Comparison of ENCODE assay signal across 17 cellular contexts in the genomic region with DNA sequence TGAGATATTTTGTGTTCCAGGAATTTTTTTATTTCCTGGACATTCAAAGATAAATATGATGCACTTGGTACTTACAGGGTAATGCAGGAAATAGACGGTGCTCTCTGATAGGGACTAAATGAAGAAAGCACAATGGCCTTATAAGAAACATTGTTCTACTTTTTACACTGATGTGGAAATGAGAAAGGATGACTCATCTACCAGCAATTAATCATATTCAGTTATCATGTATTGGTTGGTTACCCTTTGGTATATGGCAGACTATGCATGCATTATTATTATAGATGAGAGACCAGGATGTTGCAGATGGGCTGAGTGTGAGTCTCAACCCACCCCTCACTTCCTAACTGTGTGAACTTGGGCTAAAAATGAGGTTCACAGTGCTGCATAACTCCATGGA.
DNase-seq lines count a peak whose midpoint lies in the region; FAIRE-seq and TF ChIP-seq lines count a peak whose summit lies in the region.
"Had no signal": no experiment of that assay in that cellular context is flagged by ENCODE, and none has a peak within 500 bp of the region (broad histone marks: within the 10 kb centered on the region; RNA-seq: fewer than 3 reads in every experiment).

No MANE protein-coding gene starts in this region.

- 56 to 92% methylated on average over 1 of the region's 1 CpG for WGBS in sigmoid colon, 2 donors

- FAIRE-seq in bronchial epithelial cell (lab: Jason Lieb, UNC): no peak
- FAIRE-seq: A204.1, GM12892, GM18507 had no signal

- H3K36me3 ChIP-seq in bronchial epithelial cell (ENCODE audit: control insufficient read depth, insufficient read depth, low read length) (no peaks in the 10 kb centered on the region), sigmoid colon (no peaks in the 10 kb centered on the region)
- H3K36me3 ChIP-seq: HAP-1 had no signal

- no peaks in the 10 kb centered on the region for H3K27me3 ChIP-seq in bronchial epithelial cell (ENCODE audit: control insufficient read depth, insufficient read depth, low read length)
- H3K27me3 ChIP-seq in sigmoid colon: no peaks in the 10 kb centered on the region

- peak; percentile 14 for DNase-seq in HT1080 (ENCODE audit: low read depth)
- DNase-seq in bronchial epithelial cell (ENCODE audit: low read depth): peak; percentile 13
- DNase-seq in fibroblast of pulmonary artery (ENCODE audit: low read depth): peak; percentile 9
- no peak for DNase-seq in inferior parietal cortex (ENCODE audit: extremely low spot score)
- no peak for DNase-seq in CD1c-positive myeloid dendritic cell (ENCODE audit: extremely low spot score)
- no peak for DNase-seq in sigmoid colon
- DNase-seq: AML-193; CD4-positive, alpha-beta memory T cell; DMS153; DMS79; GDM1; GM23248 had no signal

- no peak for TF ChIP-seq EP300 in sigmoid colon (IDR thresholded peaks at IDR 0.05)

- H3K27ac ChIP-seq in sigmoid colon: no peak overlapping the region
- H3K27ac ChIP-seq: C4-2B, GM23248 had no signal

- H3K9me3 ChIP-seq in sigmoid colon: no peaks in the 10 kb centered on the region
- H3K9me3 ChIP-seq: HAP-1 had no signal

- TF ChIP-seq CTCF in bronchial epithelial cell (IDR thresholded peaks at IDR 0.05; ENCODE audit: insufficient read depth, low read length, severe bottlenecking) (no peak), fibroblast of pulmonary artery (IDR thresholded peaks at IDR 0.05; ENCODE audit: low read length, missing control alignments) (no peak), sigmoid colon (IDR thresholded peaks at IDR 0.05) (no peak)

- TF ChIP-seq POLR2A in sigmoid colon (IDR thresholded peaks at IDR 0.05): no peak

- H3K4me3 ChIP-seq in bronchial epithelial cell (ENCODE audit: low read depth, low read length): no peak overlapping the region
- H3K4me3 ChIP-seq in fibroblast of pulmonary artery (replicated peaks; ENCODE audit: low read depth, low read length): no peak overlapping the region
- H3K4me3 ChIP-seq in sigmoid colon: no peak overlapping the region
- H3K4me3 ChIP-seq: GM23248, HAP-1 had no signal

- intact Hi-C loops in sigmoid colon (cut with DNase I): no loop called here

- H3K4me1 ChIP-seq in sigmoid colon: no peaks in the 10 kb centered on the region
- H3K4me1 ChIP-seq: HAP-1 had no signal

Comparison
In these comparisons a context has a peak if more than half of its experiments do, and no peak if none do; other contexts are left out.
1. DNase-seq: peak in HT1080 (single experiment), bronchial epithelial cell (single experiment) and fibroblast of pulmonary artery (single experiment); none in inferior parietal cortex (single experiment), CD1c-positive myeloid dendritic cell (single experiment) and sigmoid colon (single experiment).